ENCODE assay signal across 1 cellular context in the genomic region with DNA sequence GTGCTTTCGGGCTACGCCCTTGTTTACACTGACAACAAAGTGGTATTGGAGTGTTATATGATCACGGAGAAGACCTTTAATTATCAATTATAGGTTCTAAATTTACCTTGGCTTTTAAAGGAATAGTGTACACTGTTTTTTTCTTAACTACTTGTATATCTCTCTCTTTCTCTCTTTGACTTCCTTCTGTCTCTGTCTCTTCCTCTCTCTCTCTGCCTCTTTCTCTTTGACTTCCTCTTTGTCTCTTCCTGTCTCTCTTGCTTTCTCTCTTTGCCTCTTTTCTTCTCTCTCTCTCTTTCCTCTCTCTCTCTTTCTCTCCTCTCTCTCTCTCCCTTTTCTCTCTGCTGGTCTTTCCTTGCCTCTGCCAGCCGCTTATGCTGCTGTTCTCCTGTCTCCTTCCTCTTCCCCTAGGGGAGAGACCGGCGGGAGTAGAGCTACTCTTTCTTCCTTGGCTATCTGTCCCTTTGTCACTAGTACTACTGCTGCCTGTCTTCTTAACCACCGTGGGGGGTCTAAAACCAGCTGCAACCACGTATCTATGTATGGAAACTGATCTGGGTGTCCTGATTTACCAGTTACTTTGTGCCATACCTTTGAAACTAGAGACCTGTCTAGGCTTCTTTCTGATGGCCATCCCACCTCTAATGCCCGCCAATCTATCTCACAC.
TF ChIP-seq lines count a peak whose summit lies in the region.

No MANE protein-coding gene starts in this region.

TF ChIP-seq in K562, 482 proteins besides CTCF, POLR2A, EP300 and RAD21 (continued from another document and continues in another):
- TF ChIP-seq, protein P1, sequence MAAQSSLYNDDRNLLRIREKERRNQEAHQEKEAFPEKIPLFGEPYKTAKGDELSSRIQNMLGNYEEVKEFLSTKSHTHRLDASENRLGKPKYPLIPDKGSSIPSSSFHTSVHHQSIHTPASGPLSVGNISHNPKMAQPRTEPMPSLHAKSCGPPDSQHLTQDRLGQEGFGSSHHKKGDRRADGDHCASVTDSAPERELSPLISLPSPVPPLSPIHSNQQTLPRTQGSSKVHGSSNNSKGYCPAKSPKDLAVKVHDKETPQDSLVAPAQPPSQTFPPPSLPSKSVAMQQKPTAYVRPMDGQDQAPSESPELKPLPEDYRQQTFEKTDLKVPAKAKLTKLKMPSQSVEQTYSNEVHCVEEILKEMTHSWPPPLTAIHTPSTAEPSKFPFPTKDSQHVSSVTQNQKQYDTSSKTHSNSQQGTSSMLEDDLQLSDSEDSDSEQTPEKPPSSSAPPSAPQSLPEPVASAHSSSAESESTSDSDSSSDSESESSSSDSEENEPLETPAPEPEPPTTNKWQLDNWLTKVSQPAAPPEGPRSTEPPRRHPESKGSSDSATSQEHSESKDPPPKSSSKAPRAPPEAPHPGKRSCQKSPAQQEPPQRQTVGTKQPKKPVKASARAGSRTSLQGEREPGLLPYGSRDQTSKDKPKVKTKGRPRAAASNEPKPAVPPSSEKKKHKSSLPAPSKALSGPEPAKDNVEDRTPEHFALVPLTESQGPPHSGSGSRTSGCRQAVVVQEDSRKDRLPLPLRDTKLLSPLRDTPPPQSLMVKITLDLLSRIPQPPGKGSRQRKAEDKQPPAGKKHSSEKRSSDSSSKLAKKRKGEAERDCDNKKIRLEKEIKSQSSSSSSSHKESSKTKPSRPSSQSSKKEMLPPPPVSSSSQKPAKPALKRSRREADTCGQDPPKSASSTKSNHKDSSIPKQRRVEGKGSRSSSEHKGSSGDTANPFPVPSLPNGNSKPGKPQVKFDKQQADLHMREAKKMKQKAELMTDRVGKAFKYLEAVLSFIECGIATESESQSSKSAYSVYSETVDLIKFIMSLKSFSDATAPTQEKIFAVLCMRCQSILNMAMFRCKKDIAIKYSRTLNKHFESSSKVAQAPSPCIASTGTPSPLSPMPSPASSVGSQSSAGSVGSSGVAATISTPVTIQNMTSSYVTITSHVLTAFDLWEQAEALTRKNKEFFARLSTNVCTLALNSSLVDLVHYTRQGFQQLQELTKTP (IDR thresholded peaks at IDR 0.05; ENCODE audit: low read depth in 1 of 2, partially characterized antibody in 2 of 2): peak in 1 of 2 experiments; percentile 74
- TF ChIP-seq TRIM24 (IDR thresholded peaks at IDR 0.05): peak; percentile 58; a peak in 2 of 4 replicates
- no peak for TF ChIP-seq HDAC3 (IDR thresholded peaks at IDR 0.05; ENCODE audit: borderline replicate concordance, partially characterized antibody)
- TF ChIP-seq ZNF263 (CRISPR knock-in tag; IDR thresholded peaks at IDR 0.05; ENCODE audit: borderline replicate concordance): no peak
- TF ChIP-seq, protein P2, sequence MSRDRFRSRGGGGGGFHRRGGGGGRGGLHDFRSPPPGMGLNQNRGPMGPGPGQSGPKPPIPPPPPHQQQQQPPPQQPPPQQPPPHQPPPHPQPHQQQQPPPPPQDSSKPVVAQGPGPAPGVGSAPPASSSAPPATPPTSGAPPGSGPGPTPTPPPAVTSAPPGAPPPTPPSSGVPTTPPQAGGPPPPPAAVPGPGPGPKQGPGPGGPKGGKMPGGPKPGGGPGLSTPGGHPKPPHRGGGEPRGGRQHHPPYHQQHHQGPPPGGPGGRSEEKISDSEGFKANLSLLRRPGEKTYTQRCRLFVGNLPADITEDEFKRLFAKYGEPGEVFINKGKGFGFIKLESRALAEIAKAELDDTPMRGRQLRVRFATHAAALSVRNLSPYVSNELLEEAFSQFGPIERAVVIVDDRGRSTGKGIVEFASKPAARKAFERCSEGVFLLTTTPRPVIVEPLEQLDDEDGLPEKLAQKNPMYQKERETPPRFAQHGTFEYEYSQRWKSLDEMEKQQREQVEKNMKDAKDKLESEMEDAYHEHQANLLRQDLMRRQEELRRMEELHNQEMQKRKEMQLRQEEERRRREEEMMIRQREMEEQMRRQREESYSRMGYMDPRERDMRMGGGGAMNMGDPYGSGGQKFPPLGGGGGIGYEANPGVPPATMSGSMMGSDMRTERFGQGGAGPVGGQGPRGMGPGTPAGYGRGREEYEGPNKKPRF (IDR thresholded peaks at IDR 0.05; ENCODE audit: low read depth, low read length): no peak
- no peak for TF ChIP-seq TCFL5 (CRISPR knock-in tag; conservative IDR thresholded peaks at IDR 0.05)
- no peak for TF ChIP-seq BDP1 (IDR thresholded peaks at IDR 0.05; ENCODE audit: insufficient read depth, insufficient read length)
- no peak for TF ChIP-seq YY1 (IDR thresholded peaks at IDR 0.05; ENCODE audit: borderline replicate concordance in 1 of 3, control insufficient read depth in 1 of 3, extremely low read depth in 1 of 3, insufficient read depth in 3 of 3, insufficient read length in 1 of 3, insufficient replicate concordance in 2 of 3, low read depth in 1 of 3, low read length in 2 of 3)
- TF ChIP-seq ZFPM2 (CRISPR knock-in tag; IDR thresholded peaks at IDR 0.05): no peak
- no peak for TF ChIP-seq ZBTB17 (CRISPR knock-in tag; IDR thresholded peaks at IDR 0.05)
- TF ChIP-seq OTX1 (CRISPR knock-in tag; IDR thresholded peaks at IDR 0.05): peak; percentile 95
- TF ChIP-seq STAT5B (CRISPR knock-in tag; IDR thresholded peaks at IDR 0.05): no peak
- TF ChIP-seq ZSCAN32 (CRISPR knock-in tag; IDR thresholded peaks at IDR 0.05): 0 out of 2 replicates have a peak, but pooled peaks have one; percentile 11
- TF ChIP-seq, protein P3, sequence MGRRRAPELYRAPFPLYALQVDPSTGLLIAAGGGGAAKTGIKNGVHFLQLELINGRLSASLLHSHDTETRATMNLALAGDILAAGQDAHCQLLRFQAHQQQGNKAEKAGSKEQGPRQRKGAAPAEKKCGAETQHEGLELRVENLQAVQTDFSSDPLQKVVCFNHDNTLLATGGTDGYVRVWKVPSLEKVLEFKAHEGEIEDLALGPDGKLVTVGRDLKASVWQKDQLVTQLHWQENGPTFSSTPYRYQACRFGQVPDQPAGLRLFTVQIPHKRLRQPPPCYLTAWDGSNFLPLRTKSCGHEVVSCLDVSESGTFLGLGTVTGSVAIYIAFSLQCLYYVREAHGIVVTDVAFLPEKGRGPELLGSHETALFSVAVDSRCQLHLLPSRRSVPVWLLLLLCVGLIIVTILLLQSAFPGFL (CRISPR knock-in tag; IDR thresholded peaks at IDR 0.05): no peak
- TF ChIP-seq, protein P4, sequence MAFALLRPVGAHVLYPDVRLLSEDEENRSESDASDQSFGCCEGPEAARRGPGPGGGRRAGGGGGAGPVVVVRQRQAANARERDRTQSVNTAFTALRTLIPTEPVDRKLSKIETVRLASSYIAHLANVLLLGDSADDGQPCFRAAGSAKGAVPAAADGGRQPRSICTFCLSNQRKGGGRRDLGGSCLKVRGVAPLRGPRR (CRISPR knock-in tag; IDR thresholded peaks at IDR 0.05): no peak
- no peak for TF ChIP-seq TAF9B (IDR thresholded peaks at IDR 0.05; ENCODE audit: partially characterized antibody)
- TF ChIP-seq NFRKB (IDR thresholded peaks at IDR 0.05; ENCODE audit: low read depth): peak; percentile 73; the same call in 1 of the 2 replicates
- TF ChIP-seq, protein P5, sequence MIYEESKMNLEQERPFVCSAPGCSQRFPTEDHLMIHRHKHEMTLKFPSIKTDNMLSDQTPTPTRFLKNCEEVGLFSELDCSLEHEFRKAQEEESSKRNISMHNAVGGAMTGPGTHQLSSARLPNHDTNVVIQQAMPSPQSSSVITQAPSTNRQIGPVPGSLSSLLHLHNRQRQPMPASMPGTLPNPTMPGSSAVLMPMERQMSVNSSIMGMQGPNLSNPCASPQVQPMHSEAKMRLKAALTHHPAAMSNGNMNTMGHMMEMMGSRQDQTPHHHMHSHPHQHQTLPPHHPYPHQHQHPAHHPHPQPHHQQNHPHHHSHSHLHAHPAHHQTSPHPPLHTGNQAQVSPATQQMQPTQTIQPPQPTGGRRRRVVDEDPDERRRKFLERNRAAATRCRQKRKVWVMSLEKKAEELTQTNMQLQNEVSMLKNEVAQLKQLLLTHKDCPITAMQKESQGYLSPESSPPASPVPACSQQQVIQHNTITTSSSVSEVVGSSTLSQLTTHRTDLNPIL (CRISPR knock-in tag; IDR thresholded peaks at IDR 0.05): no peak
- TF ChIP-seq, protein P6, sequence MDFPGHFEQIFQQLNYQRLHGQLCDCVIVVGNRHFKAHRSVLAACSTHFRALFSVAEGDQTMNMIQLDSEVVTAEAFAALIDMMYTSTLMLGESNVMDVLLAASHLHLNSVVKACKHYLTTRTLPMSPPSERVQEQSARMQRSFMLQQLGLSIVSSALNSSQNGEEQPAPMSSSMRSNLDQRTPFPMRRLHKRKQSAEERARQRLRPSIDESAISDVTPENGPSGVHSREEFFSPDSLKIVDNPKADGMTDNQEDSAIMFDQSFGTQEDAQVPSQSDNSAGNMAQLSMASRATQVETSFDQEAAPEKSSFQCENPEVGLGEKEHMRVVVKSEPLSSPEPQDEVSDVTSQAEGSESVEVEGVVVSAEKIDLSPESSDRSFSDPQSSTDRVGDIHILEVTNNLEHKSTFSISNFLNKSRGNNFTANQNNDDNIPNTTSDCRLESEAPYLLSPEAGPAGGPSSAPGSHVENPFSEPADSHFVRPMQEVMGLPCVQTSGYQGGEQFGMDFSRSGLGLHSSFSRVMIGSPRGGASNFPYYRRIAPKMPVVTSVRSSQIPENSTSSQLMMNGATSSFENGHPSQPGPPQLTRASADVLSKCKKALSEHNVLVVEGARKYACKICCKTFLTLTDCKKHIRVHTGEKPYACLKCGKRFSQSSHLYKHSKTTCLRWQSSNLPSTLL (IDR thresholded peaks at IDR 0.05): 0 out of 2 replicates have a peak, but pooled peaks have one; percentile 27
- no peak for TF ChIP-seq HNRNPLL (IDR thresholded peaks at IDR 0.05; ENCODE audit: low read depth, low read length, poor library complexity, severe bottlenecking)
- TF ChIP-seq, protein P7, sequence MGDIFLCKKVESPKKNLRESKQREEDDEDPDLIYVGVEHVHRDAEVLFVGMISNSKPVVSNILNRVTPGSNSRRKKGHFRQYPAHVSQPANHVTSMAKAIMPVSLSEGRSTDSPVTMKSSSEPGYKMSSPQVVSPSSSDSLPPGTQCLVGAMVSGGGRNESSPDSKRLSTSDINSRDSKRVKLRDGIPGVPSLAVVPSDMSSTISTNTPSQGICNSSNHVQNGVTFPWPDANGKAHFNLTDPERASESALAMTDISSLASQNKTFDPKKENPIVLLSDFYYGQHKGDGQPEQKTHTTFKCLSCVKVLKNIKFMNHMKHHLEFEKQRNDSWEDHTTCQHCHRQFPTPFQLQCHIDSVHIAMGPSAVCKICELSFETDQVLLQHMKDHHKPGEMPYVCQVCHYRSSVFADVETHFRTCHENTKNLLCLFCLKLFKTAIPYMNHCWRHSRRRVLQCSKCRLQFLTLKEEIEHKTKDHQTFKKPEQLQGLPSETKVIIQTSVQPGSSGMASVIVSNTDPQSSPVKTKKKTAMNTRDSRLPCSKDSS (IDR thresholded peaks at IDR 0.05; ENCODE audit: low read depth, partially characterized antibody): no peak
- TF ChIP-seq, protein P8, sequence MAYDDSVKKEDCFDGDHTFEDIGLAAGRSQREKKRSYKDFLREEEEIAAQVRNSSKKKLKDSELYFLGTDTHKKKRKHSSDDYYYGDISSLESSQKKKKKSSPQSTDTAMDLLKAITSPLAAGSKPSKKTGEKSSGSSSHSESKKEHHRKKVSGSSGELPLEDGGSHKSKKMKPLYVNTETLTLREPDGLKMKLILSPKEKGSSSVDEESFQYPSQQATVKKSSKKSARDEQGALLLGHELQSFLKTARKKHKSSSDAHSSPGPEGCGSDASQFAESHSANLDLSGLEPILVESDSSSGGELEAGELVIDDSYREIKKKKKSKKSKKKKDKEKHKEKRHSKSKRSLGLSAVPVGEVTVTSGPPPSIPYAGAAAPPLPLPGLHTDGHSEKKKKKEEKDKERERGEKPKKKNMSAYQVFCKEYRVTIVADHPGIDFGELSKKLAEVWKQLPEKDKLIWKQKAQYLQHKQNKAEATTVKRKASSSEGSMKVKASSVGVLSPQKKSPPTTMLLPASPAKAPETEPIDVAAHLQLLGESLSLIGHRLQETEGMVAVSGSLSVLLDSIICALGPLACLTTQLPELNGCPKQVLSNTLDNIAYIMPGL (CRISPR knock-in tag; IDR thresholded peaks at IDR 0.05): no peak
- no peak for TF ChIP-seq PURB (CRISPR knock-in tag; IDR thresholded peaks at IDR 0.05; ENCODE audit: low read depth)
- TF ChIP-seq FIP1L1 (IDR thresholded peaks at IDR 0.05; ENCODE audit: low read depth, low read length, poor library complexity, severe bottlenecking): no peak
- TF ChIP-seq SMARCE1 (IDR thresholded peaks at IDR 0.05): peak; percentile 83; the same call in 1 of the 2 replicates
- TF ChIP-seq ZKSCAN8 (CRISPR knock-in tag; IDR thresholded peaks at IDR 0.05): no peak
- 0 out of 2 replicates have a peak, but pooled peaks have one; percentile 32 for TF ChIP-seq GABPA (tag; conservative IDR thresholded peaks at IDR 0.05; ENCODE audit: low read depth)
- TF ChIP-seq, protein P9, sequence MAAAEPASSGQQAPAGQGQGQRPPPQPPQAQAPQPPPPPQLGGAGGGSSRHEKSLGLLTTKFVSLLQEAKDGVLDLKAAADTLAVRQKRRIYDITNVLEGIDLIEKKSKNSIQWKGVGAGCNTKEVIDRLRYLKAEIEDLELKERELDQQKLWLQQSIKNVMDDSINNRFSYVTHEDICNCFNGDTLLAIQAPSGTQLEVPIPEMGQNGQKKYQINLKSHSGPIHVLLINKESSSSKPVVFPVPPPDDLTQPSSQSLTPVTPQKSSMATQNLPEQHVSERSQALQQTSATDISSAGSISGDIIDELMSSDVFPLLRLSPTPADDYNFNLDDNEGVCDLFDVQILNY (CRISPR knock-in tag; IDR thresholded peaks at IDR 0.05): no peak
- no peak for TF ChIP-seq SIX5 (IDR thresholded peaks at IDR 0.05; ENCODE audit: borderline replicate concordance in 1 of 2, insufficient read depth in 1 of 2, low read depth in 1 of 2, low read length in 2 of 2)
- TF ChIP-seq BRD9 (IDR thresholded peaks at IDR 0.05; ENCODE audit: low read depth, partially characterized antibody): peak; percentile 56
- TF ChIP-seq, protein P10, sequence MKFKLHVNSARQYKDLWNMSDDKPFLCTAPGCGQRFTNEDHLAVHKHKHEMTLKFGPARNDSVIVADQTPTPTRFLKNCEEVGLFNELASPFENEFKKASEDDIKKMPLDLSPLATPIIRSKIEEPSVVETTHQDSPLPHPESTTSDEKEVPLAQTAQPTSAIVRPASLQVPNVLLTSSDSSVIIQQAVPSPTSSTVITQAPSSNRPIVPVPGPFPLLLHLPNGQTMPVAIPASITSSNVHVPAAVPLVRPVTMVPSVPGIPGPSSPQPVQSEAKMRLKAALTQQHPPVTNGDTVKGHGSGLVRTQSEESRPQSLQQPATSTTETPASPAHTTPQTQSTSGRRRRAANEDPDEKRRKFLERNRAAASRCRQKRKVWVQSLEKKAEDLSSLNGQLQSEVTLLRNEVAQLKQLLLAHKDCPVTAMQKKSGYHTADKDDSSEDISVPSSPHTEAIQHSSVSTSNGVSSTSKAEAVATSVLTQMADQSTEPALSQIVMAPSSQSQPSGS (CRISPR knock-in tag; IDR thresholded peaks at IDR 0.05): no peak
- no peak for TF ChIP-seq NR1H2 (CRISPR knock-in tag; IDR thresholded peaks at IDR 0.05)
